10 cellular contexts compared by ENCODE assay signal in genomic region chr11:44627911-44628729, GRCh38.
DNase-seq lines count a peak whose midpoint lies in the region; ATAC-seq and TF ChIP-seq lines count a peak whose summit lies in the region.
"Had no signal": no experiment of that assay in that cellular context is flagged by ENCODE, and none has a peak within 500 bp of the region (broad histone marks: within the 10 kb centered on the region; RNA-seq: fewer than 3 reads in every experiment).

No MANE protein-coding gene starts in this region.

- intact Hi-C loops in activated CD8-positive, alpha-beta T cell treated with anti-CD3 and anti-CD28 coated beads for 36 hours (cut with micrococcal nuclease), result loop anchor here (10.0 kb wide), 2 partner anchors 147 to 267 kb away; no protein-coding TSS in a partner anchor

- H3K27ac Mint-ChIP-seq in activated CD8-positive, alpha-beta T cell treated with anti-CD3 and anti-CD28 coated beads, Interleukin-2, amount 10 ng/mL, durations not matched to agents 7 days and 5 days, result no peak overlapping the region
- no peak overlapping the region for H3K27ac Mint-ChIP-seq in activated CD8-positive, alpha-beta T cell treated with anti-CD3 and anti-CD28 coated beads for 36 hours
- H3K27ac Mint-ChIP-seq: T-cell had no signal

- no peak for TF ChIP-seq CTCF in activated CD8-positive, alpha-beta T cell treated with anti-CD3 and anti-CD28 coated beads for 36 hours (IDR thresholded peaks at IDR 0.05)

- no peak overlapping the region for H3K4me3 Mint-ChIP-seq in activated CD8-positive, alpha-beta T cell treated with anti-CD3 and anti-CD28 coated beads, Interleukin-2, amount 10 ng/mL, durations not matched to agents 7 days and 5 days
- no peak overlapping the region for H3K4me3 Mint-ChIP-seq in activated CD8-positive, alpha-beta T cell treated with anti-CD3 and anti-CD28 coated beads for 36 hours
- H3K4me3 Mint-ChIP-seq: CD4-positive, CD25-positive, alpha-beta regulatory T cell; T-cell had no signal

- H3K9me3 Mint-ChIP-seq in activated CD8-positive, alpha-beta T cell treated with anti-CD3 and anti-CD28 coated beads, Interleukin-2, amount 10 ng/mL, durations not matched to agents 7 days and 5 days (ENCODE audit: insufficient read depth), result no peaks in the 10 kb centered on the region
- peaks cover 7% of the 10 kb centered on the region for H3K9me3 Mint-ChIP-seq in activated CD8-positive, alpha-beta T cell treated with anti-CD3 and anti-CD28 coated beads for 36 hours
- H3K9me3 Mint-ChIP-seq: T-cell had no signal

- peaks cover 12% of the 10 kb centered on the region for H3K4me1 Mint-ChIP-seq in activated CD8-positive, alpha-beta T cell treated with anti-CD3 and anti-CD28 coated beads, Interleukin-2, amount 10 ng/mL, durations not matched to agents 7 days and 5 days (ENCODE audit: low read depth)
- peaks cover 10% of the 10 kb centered on the region for H3K4me1 Mint-ChIP-seq in activated CD8-positive, alpha-beta T cell treated with anti-CD3 and anti-CD28 coated beads for 36 hours (ENCODE audit: low read depth)

- DNase-seq in activated CD8-positive, alpha-beta T cell treated with anti-CD3 and anti-CD28 coated beads, Interleukin-2, amount 10 ng/mL, durations not matched to agents 7 days and 5 days, result peak; percentile 14
- no peak for DNase-seq in activated CD8-positive, alpha-beta T cell treated with anti-CD3 and anti-CD28 coated beads for 36 hours
- DNase-seq in activated CD8-positive, alpha-beta memory T cell treated with anti-CD3 and anti-CD28 coated beads, Interleukin-2, amount 50 U/mL, for 48 hours, result peak; percentile 52
- DNase-seq in hippocampal formation (lab: John Stamatoyannopoulos, UW) (peak; percentile 94), stromal cell of bone marrow (ENCODE audit: low read depth) (peak; percentile 25), CD1c-positive myeloid dendritic cell (ENCODE audit: extremely low spot score) (no peak)
- DNase-seq: CD4-positive, CD25-positive, alpha-beta regulatory T cell had no signal

- ATAC-seq in activated CD8-positive, alpha-beta T cell treated with anti-CD3 and anti-CD28 coated beads, Interleukin-2, amount 10 ng/mL, durations not matched to agents 7 days and 5 days, result no peak
- no peak for ATAC-seq in activated CD8-positive, alpha-beta T cell treated with anti-CD3 and anti-CD28 coated beads for 36 hours
- ATAC-seq in HG03060 (IDR thresholded peaks at IDR 0.05; ENCODE audit: low read depth, unreplicated experiment) (peak; percentile 85), HG03280 (IDR thresholded peaks at IDR 0.05; ENCODE audit: unreplicated experiment) (no peak)
- ATAC-seq: T-cell had no signal

- CTCF ChIA-PET in activated CD8-positive, alpha-beta T cell treated with anti-CD3 and anti-CD28 coated beads, Interleukin-2, amount 10 ng/mL, durations not matched to agents 7 days and 5 days (lab: Charles Lee), result interaction anchor here (0.5 to 3.9 kb wide), 4 partner anchors 11 to 284 kb away, joined by 3 to 12 read pairs (median 4); no protein-coding TSS in a partner anchor
- CTCF ChIA-PET in activated CD8-positive, alpha-beta T cell treated with anti-CD3 and anti-CD28 coated beads for 36 hours (lab: Charles Lee), result interaction anchor here (0.9 to 2.4 kb wide), 5 partner anchors 11 to 283 kb away, joined by 3 to 11 read pairs (median 7); no protein-coding TSS in a partner anchor

- POLR2A ChIA-PET in activated CD8-positive, alpha-beta T cell treated with anti-CD3 and anti-CD28 coated beads, Interleukin-2, amount 10 ng/mL, durations not matched to agents 7 days and 5 days (lab: Charles Lee), result no interaction called here
- POLR2A ChIA-PET in activated CD8-positive, alpha-beta T cell treated with anti-CD3 and anti-CD28 coated beads for 36 hours (lab: Charles Lee), result no interaction called here

- H3K36me3 Mint-ChIP-seq in activated CD8-positive, alpha-beta T cell treated with anti-CD3 and anti-CD28 coated beads, Interleukin-2, amount 10 ng/mL, durations not matched to agents 7 days and 5 days (ENCODE audit: low read depth), result no peaks in the 10 kb centered on the region
- no peaks in the 10 kb centered on the region for H3K36me3 Mint-ChIP-seq in activated CD8-positive, alpha-beta T cell treated with anti-CD3 and anti-CD28 coated beads for 36 hours (ENCODE audit: low read depth)
- H3K36me3 Mint-ChIP-seq: CD4-positive, CD25-positive, alpha-beta regulatory T cell had no signal

- H3K27me3 Mint-ChIP-seq in activated CD8-positive, alpha-beta T cell treated with anti-CD3 and anti-CD28 coated beads, Interleukin-2, amount 10 ng/mL, durations not matched to agents 7 days and 5 days (ENCODE audit: low read depth), result peaks cover 2% of the 10 kb centered on the region
- H3K27me3 Mint-ChIP-seq in activated CD8-positive, alpha-beta T cell treated with anti-CD3 and anti-CD28 coated beads for 36 hours, result no peaks in the 10 kb centered on the region

Comparison
In these comparisons a context has a peak if more than half of its experiments do, and no peak if none do; other contexts are left out.
1. DNase-seq: peak in activated CD8-positive, alpha-beta T cell treated with anti-CD3 and anti-CD28 coated beads, Interleukin-2, amount 10 ng/mL, durations not matched to agents 7 days and 5 days (single experiment), activated CD8-positive, alpha-beta memory T cell treated with anti-CD3 and anti-CD28 coated beads, Interleukin-2, amount 50 U/mL, for 48 hours (single experiment), hippocampal formation (2 of 2) and stromal cell of bone marrow (single experiment); none in activated CD8-positive, alpha-beta T cell treated with anti-CD3 and anti-CD28 coated beads for 36 hours (single experiment) and CD1c-positive myeloid dendritic cell (single experiment).